14 cellular contexts compared by ENCODE assay signal in genomic region chr1:224510880-224511645, GRCh38.
DNase-seq lines count a peak whose midpoint lies in the region; ATAC-seq and TF ChIP-seq lines count a peak whose summit lies in the region.
"Had no signal": no experiment of that assay in that cellular context is flagged by ENCODE, and none has a peak within 500 bp of the region (broad histone marks: within the 10 kb centered on the region; RNA-seq: fewer than 3 reads in every experiment).

No MANE protein-coding gene starts in this region.

- H3K36me3 ChIP-seq in SJSA1, result no peaks in the 10 kb centered on the region
- H3K36me3 ChIP-seq: brain microvascular endothelial cell, MG63 had no signal

- no peak for TF ChIP-seq CTCF in GM12865 (IDR thresholded peaks at IDR 0.05; ENCODE audit: insufficient read depth, low read depth, low read length, missing control alignments)
- TF ChIP-seq CTCF in GM13976 (IDR thresholded peaks at IDR 0.05; ENCODE audit: borderline replicate concordance, control extremely low read depth, extremely low read depth, insufficient read depth, missing control alignments), result no peak

- H3K4me3 ChIP-seq in GM12865 (ENCODE audit: low read depth, low read length) (no peak overlapping the region), SJSA1 (no peak overlapping the region)
- H3K4me3 ChIP-seq: MG63 had no signal

- peak overlapping the region; percentile 26 for H3K27ac ChIP-seq in SJSA1
- H3K27ac ChIP-seq: brain microvascular endothelial cell, parathyroid adenoma had no signal

- H3K9me3 ChIP-seq in SJSA1 (replicated peaks), result no peaks in the 10 kb centered on the region
- H3K9me3 ChIP-seq: MG63 had no signal

- H3K4me1 ChIP-seq in SJSA1 (replicated peaks), result peaks cover 58% of the 10 kb centered on the region
- H3K4me1 ChIP-seq: parathyroid adenoma had no signal

- no peak for ATAC-seq in HG02970 (IDR thresholded peaks at IDR 0.05; ENCODE audit: low FRiP score, unreplicated experiment)

- DNase-seq in AG08395 (ENCODE audit: low spot score) (peak; percentile 58), GM12865 (ENCODE audit: low read depth) (peak; percentile 16), SJSA1 (ENCODE audit: low read depth in 1 of 2, low spot score in 2 of 2) (peak; percentile 47 to 65), fibroblast of gingiva (ENCODE audit: low read depth) (peak; percentile 65), GM13976 (ENCODE audit: low spot score) (no peak), midbrain (lab: John Stamatoyannopoulos, UW) (no peak)
- DNase-seq in stimulated activated CD8-positive, alpha-beta memory T cell treated with anti-CD3 and anti-CD28 coated beads, Interleukin-4, amount 100 ng/mL, for 48 hours, result no peak
- DNase-seq: activated T-cell treated with anti-CD3 and anti-CD28 coated beads, Interleukin-2, amount 50 U/mL, for 48 hours; brain microvascular endothelial cell; MG63; NCI-H446 treated with DMSO at 0.1 percent for 48 hours; Right ventricle myocardium superior had no signal

- in situ Hi-C loops in GM13976 (cut with MboI; ENCODE audit: low sequenced_read_pairs, unreplicated experiment), result loop anchor here (10.0 kb wide), 2 partner anchors 124 to 344 kb away; no protein-coding TSS in a partner anchor

- H3K27me3 ChIP-seq in SJSA1 (replicated peaks), result no peaks in the 10 kb centered on the region
- H3K27me3 ChIP-seq: brain microvascular endothelial cell, MG63 had no signal

Comparison
In these comparisons a context has a peak if more than half of its experiments do, and no peak if none do; other contexts are left out.
1. DNase-seq: peak in AG08395 (single experiment), GM12865 (single experiment), SJSA1 (2 of 2) and fibroblast of gingiva (single experiment); none in GM13976 (single experiment), midbrain (single experiment) and stimulated activated CD8-positive, alpha-beta memory T cell treated with anti-CD3 and anti-CD28 coated beads, Interleukin-4, amount 100 ng/mL, for 48 hours (single experiment).